ENCODE assay signal across 9 cellular contexts in the genomic region with DNA sequence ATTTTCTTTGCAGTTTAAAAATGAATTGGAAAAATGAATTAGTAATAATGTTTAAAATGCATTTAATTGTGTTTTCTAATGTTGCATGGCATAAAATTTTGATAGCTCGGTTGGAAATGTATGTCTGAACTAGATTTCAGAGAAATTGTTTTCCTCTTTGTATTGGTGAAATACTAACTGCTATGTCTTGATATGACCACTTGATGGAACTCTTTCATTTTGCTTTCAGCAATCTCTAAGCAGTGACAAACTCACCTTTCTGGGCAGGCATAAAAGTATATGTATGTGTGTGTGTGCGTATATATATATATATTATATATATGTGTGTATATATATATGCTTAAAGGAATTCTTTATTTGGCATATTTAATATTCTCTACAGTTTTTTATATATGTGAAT.
A peak's percentile ranks its signal among the peaks of the same experiment; 100 is the strongest.
DNase-seq lines count a peak whose midpoint lies in the region; ATAC-seq and TF ChIP-seq lines count a peak whose summit lies in the region.
"Had no signal": no experiment of that assay in that cellular context is flagged by ENCODE, and none has a peak within 500 bp of the region (broad histone marks: within the 10 kb centered on the region; RNA-seq: fewer than 3 reads in every experiment).

No MANE protein-coding gene starts in this region.

- no peaks in the 10 kb centered on the region for H3K27me3 ChIP-seq in right lobe of liver

- no peak for TF ChIP-seq POLR2A in right lobe of liver (IDR thresholded peaks at IDR 0.05)

- no peaks in the 10 kb centered on the region for H3K4me1 ChIP-seq in right lobe of liver

- no peak overlapping the region for H3K4me3 ChIP-seq in astrocyte of the cerebellum (ENCODE audit: low read depth, low read length)
- no peak overlapping the region for H3K4me3 ChIP-seq in right lobe of liver

- in situ Hi-C loops in astrocyte of the cerebellum (cut with HindIII; ENCODE audit: low sequenced_read_pairs): no loop called here

- no peaks in the 10 kb centered on the region for H3K9me3 ChIP-seq in right lobe of liver

- no peaks in the 10 kb centered on the region for H3K36me3 ChIP-seq in right lobe of liver

- DNase-seq in DMS114 treated with DMSO at 0.1 percent for 48 hours (lab: John Stamatoyannopoulos, UW; ENCODE audit: unreplicated experiment) (peak; percentile 6), Kasumi-1 (lab: John Stamatoyannopoulos, UW) (peak; percentile 20 to 50), astrocyte of the cerebellum (ENCODE audit: low read depth) (no peak), right lobe of liver (no peak)
- no peak for DNase-seq in stimulated activated CD4-positive, alpha-beta T cell treated with anti-CD3 and anti-CD28 coated beads, Interleukin-2, amount 100 ng/mL, for 48 hours
- DNase-seq: amygdala had no signal

- intact Hi-C loops in right lobe of liver (cut with DNase I): no loop called here

- peak; percentile 53 for TF ChIP-seq CTCF in astrocyte of the cerebellum (IDR thresholded peaks at IDR 0.05; ENCODE audit: low read depth, low read length, missing control alignments)
- peak; percentile 51 to 66 (median 56) for TF ChIP-seq CTCF in right lobe of liver (IDR thresholded peaks at IDR 0.05)

- no peak overlapping the region for H3K27ac ChIP-seq in right lobe of liver

- WGBS in right lobe of liver (ENCODE audit: insufficient coverage, low coverage, low lambda C conversion rate, missing lambda C conversion rate): 17% methylated on average over 2 of the region's 2 CpGs

- peak; percentile 63 to 73 (median 66) for ATAC-seq in right lobe of liver
- ATAC-seq in GM18867 (IDR thresholded peaks at IDR 0.05; ENCODE audit: unreplicated experiment): no peak
- no peak for ATAC-seq in HG02763 (IDR thresholded peaks at IDR 0.05; ENCODE audit: unreplicated experiment)
- no peak for ATAC-seq in GM21360 (IDR thresholded peaks at IDR 0.05; ENCODE audit: unreplicated experiment)

Comparison
In these comparisons a context has a peak if more than half of its experiments do, and no peak if none do; other contexts are left out.
1. DNase-seq: peak in DMS114 treated with DMSO at 0.1 percent for 48 hours (single experiment) and Kasumi-1 (2 of 2); none in astrocyte of the cerebellum (single experiment), right lobe of liver (0 of 3) and stimulated activated CD4-positive, alpha-beta T cell treated with anti-CD3 and anti-CD28 coated beads, Interleukin-2, amount 100 ng/mL, for 48 hours (0 of 2).
2. ATAC-seq: peak in right lobe of liver (4 of 4); none in GM18867 (single experiment), HG02763 (single experiment) and GM21360 (single experiment).